1 cellular context compared by ENCODE assay signal in genomic region chr5:148653271-148653839, GRCh38.
TF ChIP-seq lines count a peak whose summit lies in the region.

No MANE protein-coding gene starts in this region.

TF ChIP-seq in SK-N-SH, 30 proteins besides CTCF, POLR2A, EP300 and RAD21 (continued from another document):
- TF ChIP-seq GATA2 (CRISPR knock-in tag; IDR thresholded peaks at IDR 0.05) = no peak
- TF ChIP-seq REST (IDR thresholded peaks at IDR 0.05; ENCODE audit: low read depth, low read length) = no peak
TF ChIP-seq in SK-N-SH: peak in this region for 0.
